Comparison of ENCODE assay signal across 8 cellular contexts in the genomic region with DNA sequence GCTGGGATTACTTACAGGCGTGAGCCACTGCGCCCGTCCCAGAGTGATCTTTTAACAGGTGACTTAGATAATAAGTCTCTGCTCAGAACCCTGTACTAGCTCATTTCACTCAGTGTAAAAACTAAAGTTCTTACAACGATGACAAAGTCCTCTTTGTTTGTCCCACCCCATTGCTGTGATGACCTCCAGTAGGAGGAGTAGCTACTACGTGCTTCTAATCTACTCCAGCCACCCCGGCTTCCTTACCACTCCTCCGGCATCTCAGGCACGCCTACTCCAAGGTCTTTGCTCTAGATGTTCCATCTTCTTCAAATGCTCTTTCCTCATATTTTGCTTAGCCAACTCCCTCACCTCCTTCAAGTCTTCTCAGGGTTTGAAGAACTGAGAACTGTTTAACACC.
A peak's percentile ranks its signal among the peaks of the same experiment; 100 is the strongest.
DNase-seq lines count a peak whose midpoint lies in the region; ATAC-seq, FAIRE-seq and TF ChIP-seq lines count a peak whose summit lies in the region.
"Not testable (repeated sequence)": the region's sequence is repeated elsewhere in the genome, so short reads cannot be mapped to it uniquely, and the experiment has no call there.

No MANE protein-coding gene starts in this region.

- not testable (repeated sequence) for H3K4me1 Mint-ChIP-seq in Caco-2 (ENCODE audit: low read depth, unreplicated experiment); type B pancreatic cell (ENCODE audit: unreplicated experiment)
- peaks cover 22% of the 10 kb centered on the region for H3K4me1 Mint-ChIP-seq in chondrocyte (ENCODE audit: low read depth)

- WGBS in K562 (ENCODE audit: insufficient coverage, low coverage, missing lambda C conversion rate) = 4% methylated on average over 5 of the region's 8 CpGs
- WGBS in HepG2 (ENCODE audit: low lambda C conversion rate) = 16% methylated on average over 8 of the region's 8 CpGs

- not testable (repeated sequence) for H3K4me3 ChIP-seq in Caco-2 (ENCODE audit: low read depth, low read length); K562; bronchial epithelial cell (ENCODE audit: low read depth, low read length); HepG2 (replicated peaks in 1 of 3; ENCODE audit: insufficient read depth in 1 of 3, low read depth in 2 of 3, low read length in 3 of 3)

- not testable (repeated sequence) for TF ChIP-seq CTCF in Caco-2 (IDR thresholded peaks at IDR 0.05; ENCODE audit: insufficient read depth in 1 of 2, low read depth in 1 of 2, low read length in 1 of 2, severe bottlenecking in 1 of 2, unreplicated experiment in 1 of 2); K562 (IDR thresholded peaks at IDR 0.05 in 2 of 3, conservative IDR thresholded peaks at IDR 0.05 in 1 of 3; ENCODE audit: insufficient read depth in 2 of 3, low read depth in 1 of 3, low read length in 3 of 3); bronchial epithelial cell (IDR thresholded peaks at IDR 0.05; ENCODE audit: insufficient read depth, low read length, severe bottlenecking); chondrocyte (IDR thresholded peaks at IDR 0.05); HepG2 (CRISPR knock-in tag; IDR thresholded peaks at IDR 0.05); type B pancreatic cell (conservative IDR thresholded peaks at IDR 0.05)

- in situ Hi-C loops in K562 (cut with MboI); HepG2 (cut with HindIII; ENCODE audit: extremely low pct_ligation_motif_present, low pct_unique_long_range_greater_than_20kb): not testable (repeated sequence)

- not testable (repeated sequence) for TF ChIP-seq EP300 in K562 (IDR thresholded peaks at IDR 0.05; ENCODE audit: low read length); HepG2 (IDR thresholded peaks at IDR 0.05; ENCODE audit: low read depth in 2 of 2, low read length in 2 of 2); HepG2 (CRISPR knock-in tag; IDR thresholded peaks at IDR 0.05; ENCODE audit: borderline replicate concordance)

- not testable (repeated sequence) for H3K4me1 ChIP-seq in Caco-2; K562 (replicated peaks in 1 of 2; ENCODE audit: control insufficient read depth in 2 of 2, insufficient read depth in 2 of 2, low read length in 2 of 2); HepG2 (ENCODE audit: insufficient read depth, low read length)

- DNase-seq in Caco-2; GM12892 (ENCODE audit: insufficient read length); HTR-8/SVneo (ENCODE audit: insufficient read length, low spot score); K562 (ENCODE audit: extremely low read depth in 1 of 4, low spot score in 3 of 4); bronchial epithelial cell (ENCODE audit: low read depth); chondrocyte (ENCODE audit: low spot score); HepG2 (ENCODE audit: low spot score); type B pancreatic cell (ENCODE audit: extremely low spot score, unreplicated experiment): not testable (repeated sequence)

- CTCF ChIA-PET in Caco-2 (lab: Charles Lee); K562 (lab: Yijun Ruan, JAX; ENCODE audit: low intra/inter-chr PET ratio); HepG2 (lab: Yijun Ruan, JAX; ENCODE audit: low intra/inter-chr PET ratio, low total read pairs): not testable (repeated sequence)

- not testable (repeated sequence) for H3K27me3 ChIP-seq in Caco-2 (replicated peaks; ENCODE audit: control insufficient read depth, insufficient read depth, low read length); K562 (ENCODE audit: control insufficient read depth in 2 of 2, insufficient read depth in 2 of 2, low read length in 2 of 2); bronchial epithelial cell (ENCODE audit: control insufficient read depth, insufficient read depth, low read length); HepG2 (ENCODE audit: control insufficient read depth in 1 of 2, insufficient read depth in 2 of 2, low read length in 2 of 2)

- not testable (repeated sequence) for H2AFZ ChIP-seq in K562 (ENCODE audit: low read depth, low read length); HepG2 (ENCODE audit: low read length)

- H3K9ac ChIP-seq in K562 (ENCODE audit: insufficient read depth in 1 of 2, low read depth in 2 of 2, low read length in 2 of 2); HepG2 (ENCODE audit: insufficient read depth, low read depth, low read length): not testable (repeated sequence)

- H3K36me3 ChIP-seq in Caco-2 (ENCODE audit: control insufficient read depth, insufficient read depth, low read length); K562 (ENCODE audit: control insufficient read depth, insufficient read depth, low read length); bronchial epithelial cell (ENCODE audit: control insufficient read depth, insufficient read depth, low read length); HepG2 (replicated peaks in 1 of 2; ENCODE audit: control insufficient read depth in 1 of 2, insufficient read depth in 2 of 2, low read length in 2 of 2): not testable (repeated sequence)

- FAIRE-seq in GM12892 (lab: Jason Lieb, UNC) = peak; percentile 63
- peak; percentile 66 for FAIRE-seq in HTR-8/SVneo (lab: Jason Lieb, UNC)
- not testable (repeated sequence) for FAIRE-seq in K562 (lab: Jason Lieb, UNC); HepG2 (lab: Jason Lieb, UNC)
- FAIRE-seq in bronchial epithelial cell (lab: Jason Lieb, UNC) = peak; percentile 88

- not testable (repeated sequence) for BruUV-seq in Caco-2 (replicated peaks; lab: Mats Ljungman, UMichigan); K562 (replicated peaks; lab: Mats Ljungman, UMichigan); HepG2 (replicated peaks; lab: Mats Ljungman, UMichigan)

- H3K79me2 ChIP-seq in K562 (ENCODE audit: control insufficient read depth, insufficient read depth, low read length); HepG2 (ENCODE audit: insufficient read depth, low read length): not testable (repeated sequence)

- not testable (repeated sequence) for TF ChIP-seq POLR2A in GM12892 (IDR thresholded peaks at IDR 0.05; ENCODE audit: low read depth, low read length); K562 (conservative IDR thresholded peaks at IDR 0.05); HepG2 (IDR thresholded peaks at IDR 0.05; ENCODE audit: insufficient read depth in 1 of 2, low read depth in 2 of 2, low read length in 2 of 2)

- H3K27me3 Mint-ChIP-seq in Caco-2 (ENCODE audit: insufficient read depth, unreplicated experiment); chondrocyte (ENCODE audit: low read depth); type B pancreatic cell: not testable (repeated sequence)

- intact Hi-C loops in Caco-2 (cut with micrococcal nuclease; ENCODE audit: unreplicated experiment); K562 (cut with micrococcal nuclease); HepG2 (cut with micrococcal nuclease; ENCODE audit: unreplicated experiment): not testable (repeated sequence)

- H3K27ac Mint-ChIP-seq in Caco-2 (ENCODE audit: unreplicated experiment) (peak overlapping the region; percentile 31), chondrocyte (ENCODE audit: unreplicated experiment) (peak overlapping the region; percentile 49), type B pancreatic cell (peak overlapping the region; percentile 33)

- not testable (repeated sequence) for H3K4me3 Mint-ChIP-seq in Caco-2 (ENCODE audit: unreplicated experiment); chondrocyte (ENCODE audit: unreplicated experiment); type B pancreatic cell

- not testable (repeated sequence) for H3K9me1 ChIP-seq in K562 (ENCODE audit: control insufficient read depth, insufficient read depth, low read length)

- H3K9me3 ChIP-seq in Caco-2; K562 (replicated peaks; ENCODE audit: control insufficient read depth, insufficient read depth, low read depth, low read length); HepG2 (ENCODE audit: low read length): not testable (repeated sequence)

- POLR2A ChIA-PET in Caco-2 (lab: Charles Lee); K562 (lab: Yijun Ruan, JAX); HepG2 (lab: Yijun Ruan, JAX): not testable (repeated sequence)

- H3K27ac ChIP-seq in K562 (ENCODE audit: extremely low read depth, low read depth, low read length); HepG2 (ENCODE audit: extremely low read length, insufficient read depth, low read length): not testable (repeated sequence)

- TF ChIP-seq RAD21 in K562 (CRISPR knock-in tag; conservative IDR thresholded peaks at IDR 0.05 in 1 of 2, IDR thresholded peaks at IDR 0.05 in 1 of 2); HepG2 (CRISPR knock-in tag; IDR thresholded peaks at IDR 0.05): not testable (repeated sequence)

- not testable (repeated sequence) for H3K36me3 Mint-ChIP-seq in Caco-2 (ENCODE audit: insufficient read depth, unreplicated experiment); chondrocyte (ENCODE audit: low read depth); type B pancreatic cell

- H3K4me2 ChIP-seq in K562 (ENCODE audit: insufficient read depth, low read length); HepG2 (ENCODE audit: low read depth, low read length): not testable (repeated sequence)

- peak; percentile 88 for ATAC-seq in K562
- peak; percentile 52 for ATAC-seq in HepG2

- not testable (repeated sequence) for H3K9me3 Mint-ChIP-seq in Caco-2 (ENCODE audit: unreplicated experiment); chondrocyte (ENCODE audit: low read depth); type B pancreatic cell

- H4K20me1 ChIP-seq in K562 (replicated peaks; ENCODE audit: control insufficient read depth, insufficient read depth, low read length); HepG2 (ENCODE audit: insufficient read depth, low read length): not testable (repeated sequence)
